In the genomic region with DNA sequence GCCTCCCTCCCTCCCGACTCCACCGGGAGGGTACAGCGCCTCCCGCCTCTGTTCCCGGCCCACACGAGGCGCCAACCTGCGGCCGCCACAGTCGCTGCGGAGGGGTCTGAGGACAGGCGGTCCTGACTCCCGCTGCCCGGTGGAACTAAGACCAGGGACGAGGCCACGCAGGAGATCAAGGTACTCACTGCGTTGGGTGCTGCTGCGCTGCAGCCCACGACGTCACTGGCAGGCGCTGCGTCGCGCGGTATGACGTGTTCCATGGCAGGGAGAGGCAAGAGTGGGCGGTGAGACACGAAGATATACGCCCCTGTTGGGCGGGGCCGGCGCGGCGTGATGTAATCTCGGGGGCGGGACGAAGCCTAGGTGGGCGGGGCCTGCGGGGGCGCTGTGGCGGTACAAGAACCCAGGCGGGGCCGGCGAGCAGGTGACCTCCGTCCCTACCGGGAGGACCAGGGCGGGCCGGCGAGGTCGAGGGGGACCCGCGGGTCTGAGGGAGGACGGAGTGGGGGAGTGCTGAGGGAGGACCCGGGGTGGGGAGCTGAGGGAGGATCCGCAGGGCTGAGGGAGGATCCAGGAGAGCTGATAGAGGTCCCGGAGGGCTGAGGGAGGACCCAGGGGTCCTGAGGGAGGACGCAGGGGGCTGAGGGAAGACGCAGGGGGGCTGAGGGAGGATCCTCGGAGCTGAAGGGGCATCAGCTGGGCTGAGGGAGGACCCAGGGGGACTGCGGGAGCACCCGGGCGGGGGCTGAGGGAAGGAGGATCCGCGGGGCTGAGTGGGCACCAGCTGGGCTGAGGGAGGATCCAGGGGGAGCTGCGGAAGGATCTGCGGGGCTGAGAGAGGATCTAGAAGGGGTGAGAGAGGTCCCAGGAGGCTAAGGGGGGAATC, we compare ENCODE assay signal across 8 cellular contexts. TPM values are rescaled to one million over a fixed set of nuclear protein-coding genes. Genes with fewer than 3 reads are reported as not detected.
A peak's percentile ranks its signal among the peaks of the same experiment; 100 is the strongest.
DNase-seq lines count a peak whose midpoint lies in the region; ATAC-seq and FAIRE-seq lines count a peak whose summit lies in the region.

MRPL55 (minus strand) TSS at position 227 of the 889 bp plus-strand sequence. CDS start 1,039 bp downstream, outside the sequence.

- H3K36me3 Mint-ChIP-seq in effector memory CD8-positive, alpha-beta T cell (ENCODE audit: insufficient read depth) = peaks cover 21% of the 10 kb centered on the region

- no peak within 1 kb of the TSS for H2AK5ac ChIP-seq in mesenchymal stem cell (ENCODE audit: low read length, severe bottlenecking)

- H3K4ac ChIP-seq in mesenchymal stem cell (ENCODE audit: low read depth in 1 of 2, low read length in 2 of 2) = peak within 1 kb of the TSS; percentile 35 to 94

- H3K79me1 ChIP-seq in mesenchymal stem cell (replicated peaks; ENCODE audit: low read length, poor library complexity, severe bottlenecking) = peaks cover 30% of the 10 kb centered on the region

- H3K9me3 ChIP-seq in mesenchymal stem cell (ENCODE audit: control insufficient read depth, low read length) = no peaks in the 10 kb centered on the region

- no peak within 1 kb of the TSS for H3K27ac ChIP-seq in mesenchymal stem cell (ENCODE audit: low read length, poor library complexity, severe bottlenecking)

- H2BK15ac ChIP-seq in mesenchymal stem cell (ENCODE audit: low read depth, poor library complexity, severe bottlenecking) = peak within 1 kb of the TSS; percentile 70

- peak within 1 kb of the TSS; percentile 94 for H3K4me2 ChIP-seq in mesenchymal stem cell (ENCODE audit: low read length, poor library complexity, severe bottlenecking)

- H3K23ac ChIP-seq in mesenchymal stem cell (ENCODE audit: low read length in 2 of 2) = peak within 1 kb of the TSS in 1 of 2 experiments; percentile 98

- no peaks in the 10 kb centered on the region for H3K27me3 ChIP-seq in mesenchymal stem cell (ENCODE audit: control insufficient read depth in 1 of 2, insufficient read depth in 1 of 2, low read length in 2 of 2)

- peak within 1 kb of the TSS; percentile 99 for H4K8ac ChIP-seq in mesenchymal stem cell (ENCODE audit: low read length)

- peak within 1 kb of the TSS; percentile 82 to 96 for H3K18ac ChIP-seq in mesenchymal stem cell (ENCODE audit: low read depth in 1 of 2, low read length in 2 of 2)

- H3K9me3 Mint-ChIP-seq in effector memory CD8-positive, alpha-beta T cell = no peaks in the 10 kb centered on the region

- H4K91ac ChIP-seq in mesenchymal stem cell (ENCODE audit: low read length) = peak within 1 kb of the TSS; percentile 89

- peak; percentile 85 for ATAC-seq in GM21367 (IDR thresholded peaks at IDR 0.05; ENCODE audit: unreplicated experiment)
- peak; percentile 95 for ATAC-seq in effector memory CD8-positive, alpha-beta T cell (replicated peaks)

- peak within 1 kb of the TSS; percentile 84 to 89 for H3K4me3 Mint-ChIP-seq in effector memory CD8-positive, alpha-beta T cell

- peak within 1 kb of the TSS; percentile 80 for H2BK120ac ChIP-seq in mesenchymal stem cell (ENCODE audit: low read depth, low read length)

- peak within 1 kb of the TSS; percentile 85 to 99 for H3K4me3 ChIP-seq in mesenchymal stem cell (ENCODE audit: insufficient read depth in 1 of 2, low read depth in 1 of 2, low read length in 2 of 2)

- H2AFZ ChIP-seq in mesenchymal stem cell (ENCODE audit: low read depth, low read length) = peak within 1 kb of the TSS; percentile 96

- peak within 1 kb of the TSS; percentile 93 for H3K9ac ChIP-seq in mesenchymal stem cell (ENCODE audit: low read length)

- FAIRE-seq in HTR-8/SVneo (lab: Jason Lieb, UNC) = peak; percentile 99

- WGBS in mesenchymal stem cell = 1% methylated on average over 66 of the region's 66 CpGs

- peak within 1 kb of the TSS in 1 of 2 experiments; percentile 18 for H2BK12ac ChIP-seq in mesenchymal stem cell (ENCODE audit: low read length in 2 of 2)

- peak within 1 kb of the TSS; percentile 5 for H2BK5ac ChIP-seq in mesenchymal stem cell (ENCODE audit: low read depth, low read length, poor library complexity, severe bottlenecking)

- H3K4me1 Mint-ChIP-seq in effector memory CD8-positive, alpha-beta T cell (ENCODE audit: low read depth in 2 of 2) = peaks cover 13% of the 10 kb centered on the region in 2 donors

- H3K36me3 ChIP-seq in mesenchymal stem cell (ENCODE audit: control insufficient read depth in 1 of 2, insufficient read depth in 2 of 2, low read depth in 1 of 2, low read length in 2 of 2) = peaks cover 23 to 33% of the 10 kb centered on the region in 2 experiments

- no peaks in the 10 kb centered on the region for H3K27me3 Mint-ChIP-seq in effector memory CD8-positive, alpha-beta T cell

- DNase-seq in COLO829 (ENCODE audit: low spot score) (peak; percentile 97), HTR-8/SVneo (ENCODE audit: insufficient read length, low spot score) (peak; percentile 95), NOMO-1 treated with DMSO at 0.1 percent for 48 hours (lab: John Stamatoyannopoulos, UW; ENCODE audit: unreplicated experiment) (peak; percentile 92), mesenchymal stem cell (peak; percentile 96)
- DNase-seq in activated CD8-positive, alpha-beta memory T cell treated with anti-CD3 and anti-CD28 coated beads for 4 hours (ENCODE audit: low read depth in 2 of 2) = peak; percentile 94 to 98
- DNase-seq in effector memory CD8-positive, alpha-beta T cell = peak; percentile 98 to 100 (median 99)
- DNase-seq in stimulated activated CD8-positive, alpha-beta memory T cell treated with anti-CD3 and anti-CD28 coated beads, Interleukin-12 subunit alpha, Interleukin-12 subunit beta, amount 100 ng/mL, for 4 hours (ENCODE audit: low read depth) = peak; percentile 99

- peaks cover 22% of the 10 kb centered on the region for H3K4me1 ChIP-seq in mesenchymal stem cell (ENCODE audit: control insufficient read depth, insufficient read depth, low read depth, low read length)

- peak within 1 kb of the TSS; percentile 93 to 95 for H3K27ac Mint-ChIP-seq in effector memory CD8-positive, alpha-beta T cell

- peak within 1 kb of the TSS in 1 of 2 experiments; percentile 85 for H3K14ac ChIP-seq in mesenchymal stem cell (ENCODE audit: low read length in 2 of 2)

RNA-seq across cellular contexts. Expression of gene MRPL55, which starts in this region (rescaled TPM):
- 49.1 TPM for polyA plus RNA-seq in mesenchymal stem cell (2013, experiment 1 of 2)
- 50.1 TPM for polyA plus RNA-seq in mesenchymal stem cell (2013, experiment 2 of 2)
